In the genomic region with DNA sequence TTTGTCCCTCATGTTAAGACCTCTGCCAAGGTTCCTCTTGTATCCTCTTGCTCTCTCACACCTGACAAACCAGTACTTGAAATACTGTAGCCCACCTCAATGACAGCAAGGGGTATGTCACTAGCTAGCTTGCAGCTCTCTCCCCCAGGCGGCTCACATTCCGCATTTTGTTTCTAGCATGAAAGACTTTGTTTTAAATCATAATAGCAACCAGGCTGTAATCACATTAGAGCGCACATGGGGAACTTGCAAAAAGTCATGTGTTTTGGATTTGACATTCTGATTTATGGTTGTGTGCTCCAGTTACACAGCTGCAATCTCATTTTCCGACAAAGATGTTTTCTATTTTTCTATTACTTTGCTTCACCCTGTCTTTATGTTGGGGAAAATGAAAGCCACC, we compare ENCODE assay signal across 23 cellular contexts.
DNase-seq lines count a peak whose midpoint lies in the region; ATAC-seq and TF ChIP-seq lines count a peak whose summit lies in the region.
"Had no signal": no experiment of that assay in that cellular context is flagged by ENCODE, and none has a peak within 500 bp of the region (broad histone marks: within the 10 kb centered on the region; RNA-seq: fewer than 3 reads in every experiment).

No MANE protein-coding gene starts in this region.

- H3K56ac ChIP-seq in H9 (ENCODE audit: insufficient read length, low read depth, low read length), result no peak overlapping the region

- DNase-seq in H9 (peak; percentile 30), astrocyte of the hippocampus (ENCODE audit: low read depth, low spot score) (peak; percentile 3), iPS-NIHi7 (ENCODE audit: extremely low spot score) (peak; percentile 49), foreskin keratinocyte (no peak)
- DNase-seq in activated naive CD4-positive, alpha-beta T cell treated with Interleukin-2 at 50 U/mL for 16 hours, result no peak
- DNase-seq in activated effector memory CD4-positive, alpha-beta T cell treated with anti-CD3 and anti-CD28 coated beads, Interleukin-2, amount 50 U/mL, for 16 hours, result no peak
- DNase-seq: adrenal gland; AML-193; DND-41; effector CD8-positive, alpha-beta T cell; HCEC 1CT; NCI-H510A treated with DMSO at 0.1 percent for 48 hours; ovary; Right ventricle myocardium superior; stimulated activated CD4-positive, alpha-beta T cell treated with anti-CD3 and anti-CD28 coated beads, Interleukin-1b, Interleukin-23, amount 100 ng/mL, for 48 hours; T-helper 17 cell; WERI-Rb-1 had no signal

- H3K4me2 ChIP-seq in H9 (ENCODE audit: insufficient read depth, insufficient read length, low read length), result no peak overlapping the region
- H3K4me2 ChIP-seq: KMS-11 had no signal

- H2BK20ac ChIP-seq in H9 (ENCODE audit: low read depth, low read length, poor library complexity, severe bottlenecking), result no peak overlapping the region

- H3K27ac Mint-ChIP-seq in H9, result peak overlapping the region in 1 of 3 experiments; percentile 3; a peak in 1 of 7 replicates
- H3K27ac Mint-ChIP-seq: activated T-helper 2 cell treated with anti-CD3 and anti-CD28 coated beads, Interferon-gamma antibody, Interleukin-2, Interleukin-4, amounts not matched to agents 10 μg/mL and 5 μg/mL and 100 μg/mL, durations not matched to agents 14 hours and 24 hours and 36 hours; T-helper 17 cell had no signal

- no peaks in the 10 kb centered on the region for H3K79me1 ChIP-seq in H9 (ENCODE audit: insufficient read depth, low read depth, low read length, poor library complexity, severe bottlenecking)

- H4K91ac ChIP-seq in H9 (ENCODE audit: insufficient read length, low read depth, low read length), result no peak overlapping the region

- H3K9me3 ChIP-seq in H9 (ENCODE audit: control insufficient read depth, low read depth, low read length), result peaks cover 14% of the 10 kb centered on the region
- H3K9me3 ChIP-seq in stomach smooth muscle (ENCODE audit: control insufficient read depth in 2 of 2, low read length in 2 of 2), result no peaks in the 10 kb centered on the region
- H3K9me3 ChIP-seq: adrenal gland, ovary had no signal

- H3K23ac ChIP-seq in H9 (ENCODE audit: insufficient read length, low read depth, low read length), result no peak overlapping the region

- no peak for TF ChIP-seq CTCF in H9 (conservative IDR thresholded peaks at IDR 0.05)
- no peak for TF ChIP-seq CTCF in foreskin keratinocyte (conservative IDR thresholded peaks at IDR 0.05)

- H3K9me3 Mint-ChIP-seq in H9, result peaks cover 21 to 31% of the 10 kb centered on the region in 2 experiments
- H3K9me3 Mint-ChIP-seq: activated T-helper 2 cell treated with anti-CD3 and anti-CD28 coated beads, Interferon-gamma antibody, Interleukin-2, Interleukin-4, amounts not matched to agents 10 μg/mL and 5 μg/mL and 100 μg/mL, durations not matched to agents 14 hours and 24 hours and 36 hours had no signal

- peaks cover 2% of the 10 kb centered on the region; the same call in 1 of the 2 replicates for H3K4me1 ChIP-seq in H9 (ENCODE audit: insufficient read depth, low read length)
- peaks cover 23% of the 10 kb centered on the region for H3K4me1 ChIP-seq in stomach smooth muscle (ENCODE audit: control insufficient read depth, insufficient read depth, low read length)
- H3K4me1 ChIP-seq in foreskin keratinocyte, result no peaks in the 10 kb centered on the region
- H3K4me1 ChIP-seq: adrenal gland had no signal

- H3K4me1 Mint-ChIP-seq in H9, result peaks cover 26 to 38% of the 10 kb centered on the region in 2 experiments
- H3K4me1 Mint-ChIP-seq: central memory CD8-positive, alpha-beta T cell; T-helper 17 cell had no signal

- no peak overlapping the region for H2AK5ac ChIP-seq in H9 (ENCODE audit: insufficient read length, low read length)

- no peak overlapping the region for H2BK15ac ChIP-seq in H9 (ENCODE audit: low read depth, low read length)

- no peak overlapping the region for H2BK5ac ChIP-seq in H9 (ENCODE audit: insufficient read length, low read length)

- no peaks in the 10 kb centered on the region for H3K27me3 Mint-ChIP-seq in H9 (ENCODE audit: low read depth)
- H3K27me3 Mint-ChIP-seq: central memory CD8-positive, alpha-beta T cell; T-helper 17 cell had no signal

- no peak overlapping the region for H2AFZ ChIP-seq in H9 (ENCODE audit: low read length)

- peak overlapping the region in 1 of 2 experiments; percentile 36; a peak in 1 of 5 replicates for H3K4me3 Mint-ChIP-seq in H9
- H3K4me3 Mint-ChIP-seq: central memory CD8-positive, alpha-beta T cell; T-helper 17 cell had no signal

- H3K9ac ChIP-seq in H9 (ENCODE audit: extremely low read depth, insufficient read length, low read length) (no peak overlapping the region), stomach smooth muscle (ENCODE audit: low read length in 2 of 2) (no peak overlapping the region)
- H3K9ac ChIP-seq: KMS-11 had no signal

- no peak overlapping the region for H2BK120ac ChIP-seq in H9 (ENCODE audit: low read depth, low read length, poor library complexity, severe bottlenecking)

- H3K36me3 Mint-ChIP-seq in H9 (ENCODE audit: insufficient read depth in 1 of 3, low read depth in 3 of 3), result peaks cover 15 to 26% (median 18%) of the 10 kb centered on the region in 3 experiments

- H3K23me2 ChIP-seq in H9 (ENCODE audit: insufficient read length, low read depth, low read length, poor library complexity, severe bottlenecking), result no peaks in the 10 kb centered on the region

- H3K18ac ChIP-seq in H9 (ENCODE audit: insufficient read length, low read depth, low read length), result no peak overlapping the region

- H3K27me3 ChIP-seq in H9 (ENCODE audit: insufficient read depth, low read length) (no peaks in the 10 kb centered on the region), stomach smooth muscle (ENCODE audit: control insufficient read depth in 1 of 2, insufficient read depth in 2 of 2, low read length in 2 of 2) (no peaks in the 10 kb centered on the region), foreskin keratinocyte (peaks cover 41% of the 10 kb centered on the region)
- H3K27me3 ChIP-seq: adrenal gland, ovary had no signal

- H3K36me3 ChIP-seq in stomach smooth muscle (ENCODE audit: control insufficient read depth in 2 of 2, insufficient read depth in 2 of 2, low read length in 2 of 2), result no peaks in the 10 kb centered on the region
- H3K36me3 ChIP-seq: adrenal gland, ovary, WERI-Rb-1 had no signal

- H3K4me3 ChIP-seq in stomach smooth muscle (ENCODE audit: low read length in 2 of 2), result peak overlapping the region; percentile 9 to 17
- H3K4me3 ChIP-seq: adrenal gland, ovary had no signal

- no peak overlapping the region for H3K14ac ChIP-seq in H9 (ENCODE audit: insufficient read depth, low read length)

- ATAC-seq in foreskin keratinocyte, result no peak
- no peak for ATAC-seq in HG02973 (IDR thresholded peaks at IDR 0.05; ENCODE audit: unreplicated experiment)
- ATAC-seq: left colon, T-helper 17 cell had no signal

- no peak overlapping the region for H3K27ac ChIP-seq in H9 (ENCODE audit: insufficient read length, low read depth, low read length)
- H3K27ac ChIP-seq in stomach smooth muscle (ENCODE audit: low read length), result peak overlapping the region; percentile 50
- H3K27ac ChIP-seq in foreskin keratinocyte, result no peak overlapping the region
- H3K27ac ChIP-seq: adrenal gland, KMS-11, ovary, WERI-Rb-1 had no signal

- no CpG with 5 or more reads among the region's 4 CpGs for WGBS in H9 (ENCODE audit: extremely low coverage, insufficient read length, low lambda C conversion rate)

- no peak overlapping the region for H3K4ac ChIP-seq in H9 (ENCODE audit: low read depth, low read length)

- H2BK12ac ChIP-seq in H9 (ENCODE audit: insufficient read length, low read depth, low read length), result no peak overlapping the region

- no peaks in the 10 kb centered on the region for H4K20me1 ChIP-seq in H9 (ENCODE audit: control insufficient read depth, insufficient read depth, insufficient read length)

- H4K5ac ChIP-seq in H9 (ENCODE audit: insufficient read length, low read depth, low read length), result no peak overlapping the region

- H4K8ac ChIP-seq in H9 (replicated peaks; ENCODE audit: insufficient read length, low read depth, low read length), result no peak overlapping the region

- no peak overlapping the region for H3T11ph ChIP-seq in H9 (ENCODE audit: low read length)

- H3K79me2 ChIP-seq in H9 (ENCODE audit: insufficient read depth, low read length), result no peaks in the 10 kb centered on the region

Comparison
In these comparisons a context has a peak if more than half of its experiments do, and no peak if none do; other contexts are left out.
1. DNase-seq: peak in H9 (single experiment), astrocyte of the hippocampus (single experiment) and iPS-NIHi7 (single experiment); none in foreskin keratinocyte (0 of 2), activated naive CD4-positive, alpha-beta T cell treated with Interleukin-2 at 50 U/mL for 16 hours (single experiment) and activated effector memory CD4-positive, alpha-beta T cell treated with anti-CD3 and anti-CD28 coated beads, Interleukin-2, amount 50 U/mL, for 16 hours (single experiment).